26 cellular contexts compared by ENCODE assay signal in genomic region chr19:41244117-41244516, GRCh38. TPM values are rescaled to one million over a fixed set of nuclear protein-coding genes. Genes with fewer than 3 reads are reported as not detected.
DNase-seq lines count a peak whose midpoint lies in the region; ATAC-seq, FAIRE-seq and TF ChIP-seq lines count a peak whose summit lies in the region.
"Had no signal": no experiment of that assay in that cellular context is flagged by ENCODE, and none has a peak within 500 bp of the region (broad histone marks: within the 10 kb centered on the region; RNA-seq: fewer than 3 reads in every experiment).

No MANE protein-coding gene starts in this region.

- BruUV-seq in HepG2 (replicated peaks; lab: Mats Ljungman, UMichigan) (no TSS peak), IMR-90 (replicated peaks; lab: Mats Ljungman, UMichigan) (no TSS peak), K562 (replicated peaks; lab: Mats Ljungman, UMichigan) (no TSS peak)

- H4K8ac ChIP-seq in IMR-90 (ENCODE audit: low read depth in 2 of 2, low read length in 2 of 2), result no peak overlapping the region

- H2BK120ac ChIP-seq in IMR-90 (ENCODE audit: low read depth, low read length), result no peak overlapping the region

- DNase-seq in HepG2 (ENCODE audit: low spot score) (no peak), right lobe of liver (no peak), IMR-90 (no peak), K562 (ENCODE audit: extremely low read depth in 1 of 4, low spot score in 3 of 4) (no peak), NCI-H1092 treated with DMSO at 0.1 percent for 48 hours (lab: John Stamatoyannopoulos, UW) (no peak), HEK293T (ENCODE audit: extremely low spot score) (no peak)
- DNase-seq: ACHN; BE2C; C1 segment of cervical spinal cord; CD4-positive, alpha-beta memory T cell; CD4-positive, CD25-positive, alpha-beta regulatory T cell; CD8-positive, alpha-beta memory T cell; COR-L47; DMS 273 treated with DMSO at 0.1 percent for 48 hours; DMS153; DMS53; DMS79; DND-41; EL; GDM1 had no signal

- no peak overlapping the region for H3K14ac ChIP-seq in IMR-90 (replicated peaks; ENCODE audit: low read depth, low read length)

- no peak overlapping the region for H3K23ac ChIP-seq in IMR-90 (ENCODE audit: low read depth, low read length)

- in situ Hi-C loops in HepG2 (cut with HindIII; ENCODE audit: extremely low pct_ligation_motif_present, low pct_unique_long_range_greater_than_20kb), result no loop called here
- in situ Hi-C loops in IMR-90 (cut with MboI; ENCODE audit: low sequenced_read_pairs), result no loop called here
- in situ Hi-C loops in K562 (cut with MboI), result no loop called here

- H3K56ac ChIP-seq in IMR-90 (ENCODE audit: extremely low read depth, insufficient read depth, low read length), result no peak overlapping the region

- no peak overlapping the region for H2AK5ac ChIP-seq in IMR-90 (ENCODE audit: low read depth, low read length)

- H2BK20ac ChIP-seq in IMR-90 (ENCODE audit: low read depth, low read length), result no peak overlapping the region

- peaks cover 61 to 73% of the 10 kb centered on the region in 2 experiments for H3K79me1 ChIP-seq in IMR-90 (ENCODE audit: low read depth in 1 of 2, low read length in 2 of 2)

- no peak for TF ChIP-seq EP300 in HepG2 (IDR thresholded peaks at IDR 0.05; ENCODE audit: low read depth in 2 of 2, low read length in 2 of 2)
- TF ChIP-seq EP300 in HepG2 (CRISPR knock-in tag; IDR thresholded peaks at IDR 0.05; ENCODE audit: borderline replicate concordance), result no peak
- no peak for TF ChIP-seq EP300 in K562 (IDR thresholded peaks at IDR 0.05; ENCODE audit: low read length)

- H3K4me3 ChIP-seq in HepG2 (replicated peaks in 1 of 3; ENCODE audit: insufficient read depth in 1 of 3, low read depth in 2 of 3, low read length in 3 of 3), result no peak overlapping the region
- no peak overlapping the region for H3K4me3 ChIP-seq in right lobe of liver
- no peak overlapping the region for H3K4me3 ChIP-seq in IMR-90 (ENCODE audit: insufficient read depth, low read depth, low read length)
- H3K4me3 ChIP-seq in K562, result no peak overlapping the region
- H3K4me3 ChIP-seq: BLaER1, GM12878 had no signal

- dilution Hi-C loops in IMR-90 (cut with HindIII; ENCODE audit: low sequenced_read_pairs, unreplicated experiment), result no loop called here

- POLR2A ChIA-PET in HepG2 (lab: Yijun Ruan, JAX) (no interaction called here), IMR-90 (lab: Charles Lee; ENCODE audit: unreplicated experiment) (no interaction called here), K562 (lab: Yijun Ruan, JAX) (interaction anchor here (1.2 kb wide), 1 partner anchor 18 kb away, joined by 6 read pairs; no protein-coding TSS in a partner anchor), HEK293T (lab: Yijun Ruan, JAX) (no interaction called here)

- H3K18ac ChIP-seq in IMR-90 (ENCODE audit: low read depth, low read length), result no peak overlapping the region

- H3K4me2 ChIP-seq in HepG2 (ENCODE audit: low read depth, low read length) (no peak overlapping the region), IMR-90 (ENCODE audit: low read depth, low read length) (no peak overlapping the region), K562 (ENCODE audit: insufficient read depth, low read length) (no peak overlapping the region)
- H3K4me2 ChIP-seq: BLaER1 had no signal

- H3K4ac ChIP-seq in IMR-90 (ENCODE audit: low read depth, low read length), result no peak overlapping the region

- H4K91ac ChIP-seq in IMR-90 (ENCODE audit: insufficient read depth, low read depth, low read length), result no peak overlapping the region

- H3K27me3 ChIP-seq in HepG2 (ENCODE audit: control insufficient read depth in 1 of 2, insufficient read depth in 2 of 2, low read length in 2 of 2) (no peaks in the 10 kb centered on the region), right lobe of liver (no peaks in the 10 kb centered on the region), IMR-90 (ENCODE audit: control insufficient read depth, insufficient read depth, low read length) (no peaks in the 10 kb centered on the region), K562 (ENCODE audit: control insufficient read depth in 2 of 2, insufficient read depth in 2 of 2, low read length in 2 of 2) (peaks cover 5 to 19% of the 10 kb centered on the region in 2 experiments; a peak in 3 of 5 replicates)
- H3K27me3 ChIP-seq: BLaER1 had no signal

- no peak for TF ChIP-seq POLR2A in HepG2 (IDR thresholded peaks at IDR 0.05; ENCODE audit: insufficient read depth in 1 of 2, low read depth in 2 of 2, low read length in 2 of 2)
- no peak for TF ChIP-seq POLR2A in right lobe of liver (IDR thresholded peaks at IDR 0.05)
- no peak for TF ChIP-seq POLR2A in IMR-90 (IDR thresholded peaks at IDR 0.05; ENCODE audit: low read depth, low read length)
- TF ChIP-seq POLR2A in K562 (conservative IDR thresholded peaks at IDR 0.05), result no peak

- CTCF ChIA-PET in HepG2 (lab: Yijun Ruan, JAX; ENCODE audit: low intra/inter-chr PET ratio, low total read pairs) (no interaction called here), IMR-90 (lab: Yijun Ruan, JAX) (no interaction called here), K562 (lab: Yijun Ruan, JAX; ENCODE audit: low intra/inter-chr PET ratio) (no interaction called here), HEK293T (lab: Yijun Ruan, JAX) (no interaction called here)

- no peak overlapping the region for H2BK15ac ChIP-seq in IMR-90 (ENCODE audit: low read depth, low read length)

- FAIRE-seq in HepG2 (lab: Jason Lieb, UNC) (no peak), K562 (lab: Jason Lieb, UNC) (no peak)
- FAIRE-seq: GM12878, GM12892, GM18507 had no signal

- H4K20me1 ChIP-seq in HepG2 (ENCODE audit: insufficient read depth, low read length) (no peaks in the 10 kb centered on the region), IMR-90 (ENCODE audit: insufficient read depth, low read length) (peaks cover 40% of the 10 kb centered on the region), K562 (replicated peaks; ENCODE audit: control insufficient read depth, insufficient read depth, low read length) (no peaks in the 10 kb centered on the region)
- H4K20me1 ChIP-seq: BLaER1 had no signal

- intact Hi-C loops in HepG2 (cut with micrococcal nuclease; ENCODE audit: unreplicated experiment) (no loop called here), right lobe of liver (cut with DNase I) (no loop called here), IMR-90 (cut with micrococcal nuclease) (loop anchor here (1.0 kb wide), 1 partner anchor 40 kb away; no protein-coding TSS in a partner anchor), K562 (cut with micrococcal nuclease) (no loop called here)

- H4K5ac ChIP-seq in IMR-90 (ENCODE audit: low read depth, low read length), result no peak overlapping the region

- H3K9me3 ChIP-seq in HepG2 (ENCODE audit: low read length) (no peaks in the 10 kb centered on the region), right lobe of liver (no peaks in the 10 kb centered on the region), IMR-90 (ENCODE audit: control insufficient read depth, insufficient read depth, low read length) (no peaks in the 10 kb centered on the region), K562 (replicated peaks; ENCODE audit: control insufficient read depth, insufficient read depth, low read depth, low read length) (0 out of 2 replicates have a peak, but pooled peaks cover 3% of the 10 kb centered on the region)
- H3K9me3 ChIP-seq: BE2C, BLaER1 had no signal

- H2BK5ac ChIP-seq in IMR-90 (ENCODE audit: low read depth, low read length, poor library complexity, severe bottlenecking), result no peak overlapping the region

- H3K79me2 ChIP-seq in HepG2 (ENCODE audit: insufficient read depth, low read length) (no peaks in the 10 kb centered on the region), K562 (ENCODE audit: control insufficient read depth, insufficient read depth, low read length) (no peaks in the 10 kb centered on the region)

- 85% methylated on average over 4 of the region's 4 CpGs for WGBS in HepG2 (ENCODE audit: low lambda C conversion rate)
- 57% methylated on average over 3 of the region's 4 CpGs for WGBS in right lobe of liver (ENCODE audit: insufficient coverage, low coverage, low lambda C conversion rate, missing lambda C conversion rate)
- WGBS in IMR-90 (ENCODE audit: extremely low coverage in 2 of 2, insufficient read length in 1 of 2), 2 experiments, result 89% methylated on average over 2 of the region's 4 CpGs; no CpG with 5 or more reads in 1 of the 2 experiments
- WGBS in K562 (ENCODE audit: insufficient coverage, low coverage, missing lambda C conversion rate), result 33% methylated on average over 4 of the region's 4 CpGs

- no peak overlapping the region for H2AK9ac ChIP-seq in IMR-90 (replicated peaks; ENCODE audit: low read depth, low read length, poor library complexity)

- no peaks in the 10 kb centered on the region for H3K4me1 ChIP-seq in HepG2 (ENCODE audit: insufficient read depth, low read length)
- H3K4me1 ChIP-seq in right lobe of liver, result no peaks in the 10 kb centered on the region
- no peaks in the 10 kb centered on the region for H3K4me1 ChIP-seq in IMR-90 (ENCODE audit: control insufficient read depth, insufficient read depth, low read length)
- H3K4me1 ChIP-seq in K562 (replicated peaks in 1 of 2; ENCODE audit: control insufficient read depth in 2 of 2, insufficient read depth in 2 of 2, low read length in 2 of 2), result no peaks in the 10 kb centered on the region; a peak in 1 of 5 replicates
- H3K4me1 ChIP-seq: BE2C, BLaER1 had no signal

- no peak for TF ChIP-seq CTCF in HepG2 (CRISPR knock-in tag; IDR thresholded peaks at IDR 0.05)
- TF ChIP-seq CTCF in right lobe of liver (IDR thresholded peaks at IDR 0.05), result no peak
- no peak for TF ChIP-seq CTCF in IMR-90 (conservative IDR thresholded peaks at IDR 0.05; ENCODE audit: low read depth, low read length)
- TF ChIP-seq CTCF in K562 (IDR thresholded peaks at IDR 0.05 in 2 of 3, conservative IDR thresholded peaks at IDR 0.05 in 1 of 3; ENCODE audit: insufficient read depth in 2 of 3, low read depth in 1 of 3, low read length in 3 of 3), result no peak

- no peaks in the 10 kb centered on the region for H3K36me3 ChIP-seq in HepG2 (replicated peaks in 1 of 2; ENCODE audit: control insufficient read depth in 1 of 2, insufficient read depth in 2 of 2, low read length in 2 of 2)
- no peaks in the 10 kb centered on the region for H3K36me3 ChIP-seq in right lobe of liver
- H3K36me3 ChIP-seq in IMR-90 (ENCODE audit: control insufficient read depth, insufficient read depth, low read length), result peaks cover 84% of the 10 kb centered on the region
- H3K36me3 ChIP-seq in K562 (ENCODE audit: control insufficient read depth, insufficient read depth, low read length), result no peaks in the 10 kb centered on the region
- H3K36me3 ChIP-seq: BE2C, BLaER1 had no signal

- peaks cover 12% of the 10 kb centered on the region for H3K9me1 ChIP-seq in IMR-90 (ENCODE audit: insufficient read depth, low read length)
- peaks cover 2% of the 10 kb centered on the region for H3K9me1 ChIP-seq in K562 (ENCODE audit: control insufficient read depth, insufficient read depth, low read length)

- no peak for TF ChIP-seq RAD21 in HepG2 (CRISPR knock-in tag; IDR thresholded peaks at IDR 0.05)
- no peak for TF ChIP-seq RAD21 in IMR-90 (IDR thresholded peaks at IDR 0.05; ENCODE audit: low read length)
- TF ChIP-seq RAD21 in K562 (CRISPR knock-in tag; conservative IDR thresholded peaks at IDR 0.05 in 1 of 2, IDR thresholded peaks at IDR 0.05 in 1 of 2), result no peak

- ATAC-seq in HepG2, result no peak
- ATAC-seq in right lobe of liver, result no peak
- ATAC-seq in IMR-90 (ENCODE audit: low read depth), result no peak
- ATAC-seq in K562, result no peak
- ATAC-seq: GM12878 had no signal

- H2AFZ ChIP-seq in HepG2 (ENCODE audit: low read length) (no peak overlapping the region), IMR-90 (replicated peaks; ENCODE audit: low read length, poor library complexity) (no peak overlapping the region), K562 (ENCODE audit: low read depth, low read length) (no peak overlapping the region)

- H3K27ac ChIP-seq in HepG2 (ENCODE audit: extremely low read length, insufficient read depth, low read length), result no peak overlapping the region
- no peak overlapping the region for H3K27ac ChIP-seq in right lobe of liver
- H3K27ac ChIP-seq in IMR-90 (ENCODE audit: insufficient read depth, low read length), result no peak overlapping the region
- no peak overlapping the region for H3K27ac ChIP-seq in K562 (ENCODE audit: extremely low read depth, low read depth, low read length)
- H3K27ac ChIP-seq: 22Rv1, BLaER1 had no signal

- no peak overlapping the region for H3K9ac ChIP-seq in HepG2 (ENCODE audit: insufficient read depth, low read depth, low read length)
- H3K9ac ChIP-seq in IMR-90 (ENCODE audit: low read depth, low read length), result no peak overlapping the region
- H3K9ac ChIP-seq in K562 (ENCODE audit: insufficient read depth in 1 of 2, low read depth in 2 of 2, low read length in 2 of 2), result no peak overlapping the region
- H3K9ac ChIP-seq: BLaER1 had no signal

RNA-seq across cellular contexts. Expression of gene HNRNPUL1, which starts 20.1 kb away (rescaled TPM):
- total RNA-seq in HepG2 (2016; rRNA removed; fragmentation: Illumina TruSeq; extraction: Trizol) (81.7 and 88.8 TPM in 2 replicates), right lobe of liver (10 to 100 TPM; 53.5 to 70.0 (median 61.8) TPM), IMR-90 (2012; rRNA removed) (50.7 and 56.1 TPM in 2 replicates), K562 (2014; rRNA removed) (85.0 and 99.3 TPM in 2 replicates), K562 (2014; rRNA removed; fragmentation: Illumina TruSeq; extraction: Trizol) (69.9 and 78.2 TPM in 2 replicates), K562 (2015; rRNA removed; fragmentation: Illumina TruSeq; extraction: Trizol) (85.9 and 88.7 TPM in 2 replicates), K562 (2021) (196 and 211 TPM in 2 replicates)
- 30.9 and 33.3 TPM in 2 replicates for total RNA-seq in HepG2 (2016; cell fraction: cytosol; rRNA removed; fragmentation: Illumina TruSeq; extraction: Trizol; ENCODE audit: low read depth)
- total RNA-seq in HepG2 (2016; cell fraction: insoluble cytoplasmic fraction; rRNA removed; fragmentation: Illumina TruSeq; extraction: Trizol), result 77.3 and 84.2 TPM in 2 replicates
- 78.7 and 78.8 TPM in 2 replicates for total RNA-seq in HepG2 (2016; cell fraction: membrane; rRNA removed; fragmentation: Illumina TruSeq; extraction: Trizol)
- 62.2 and 71.6 TPM in 2 replicates for total RNA-seq in HepG2 (2016; cell fraction: nucleus; rRNA removed; fragmentation: Illumina TruSeq; extraction: Trizol)
- polyA plus RNA-seq in HepG2 (2011; rRNA removed) (29.7 and 30.9 TPM in 2 replicates), IMR-90 (2012; rRNA removed) (67.3 and 68.1 TPM in 2 replicates), K562 (2011; rRNA removed) (39.2 and 59.3 TPM in 2 replicates), K562 (2014; fragmentation: Illumina TruSeq; extraction: Trizol) (138 and 160 TPM in 2 replicates), K562 (2014; fragmentation: Nextera tagmentation; extraction: Ambion mirVana) (1 to 10 TPM; 7.3 to 9.4 TPM), K562 (2014; rRNA removed) (93.8 and 107 TPM in 2 replicates)
- 16.7 and 21.1 TPM in 2 replicates for polyA plus RNA-seq in HepG2 (2011; cell fraction: cytosol; rRNA removed)
- 36.0 and 41.1 TPM in 2 replicates for polyA plus RNA-seq in HepG2 (2011; cell fraction: nucleus; rRNA removed)
- polyA plus RNA-seq in HepG2 (2012), result 62.3 and 78.5 TPM in 2 replicates
- polyA plus RNA-seq in HepG2 (2016; cell fraction: cytosol; fragmentation: Illumina TruSeq; extraction: Trizol; ENCODE audit: low read depth), result 43.7 and 48.0 TPM in 2 replicates
- polyA plus RNA-seq in HepG2 (2016; cell fraction: insoluble cytoplasmic fraction; fragmentation: Illumina TruSeq; extraction: Trizol; ENCODE audit: low read depth), result 126 and 151 TPM in 2 replicates
- 99.0 and 109 TPM in 2 replicates for polyA plus RNA-seq in HepG2 (2016; cell fraction: membrane; fragmentation: Illumina TruSeq; extraction: Trizol; ENCODE audit: low read depth)
- polyA plus RNA-seq in HepG2 (2016; cell fraction: nucleus; fragmentation: Illumina TruSeq; extraction: Trizol; ENCODE audit: insufficient read depth, low read depth), result 102 and 113 TPM in 2 replicates
- 47.6 and 50.7 TPM in 2 replicates for polyA minus RNA-seq in HepG2 (2011; rRNA and poly(A)+ RNA removed; ENCODE audit: low replicate concordance)
- 23.6 and 33.9 TPM in 2 replicates for polyA minus RNA-seq in HepG2 (2011; cell fraction: cytosol; rRNA and poly(A)+ RNA removed)
- polyA minus RNA-seq in HepG2 (2011; cell fraction: nucleus; rRNA and poly(A)+ RNA removed), result 61.9 and 71.0 TPM in 2 replicates
- polyA plus RNA-seq in IMR-90 (2012; cell fraction: cytosol; rRNA removed), result 51.7 and 53.7 TPM in 2 replicates
- 65.4 and 102 TPM in 2 replicates for polyA plus RNA-seq in IMR-90 (2012; cell fraction: nucleus; rRNA removed; ENCODE audit: low replicate concordance)
- total RNA-seq in K562 (2011; cell fraction: chromatin; rRNA removed; ENCODE audit: low replicate concordance), result 232 and 237 TPM in 2 replicates
- total RNA-seq in K562 (2011; cell fraction: nucleolus; rRNA removed), result 95.1 and 105 TPM in 2 replicates
- 117 and 149 TPM in 2 replicates for total RNA-seq in K562 (2011; cell fraction: nucleoplasm; rRNA removed)
- 36.1 and 60.0 TPM in 2 replicates for polyA plus RNA-seq in K562 (2011; cell fraction: cytosol; rRNA removed)
- 43.7 and 55.9 TPM in 2 replicates for polyA plus RNA-seq in K562 (2011; cell fraction: nucleus; rRNA removed)
- 121 and 132 TPM in 2 replicates for polyA plus RNA-seq in K562 (2012)
- polyA minus RNA-seq in K562 (2011; rRNA and poly(A)+ RNA removed), result 53.3 and 64.4 TPM in 2 replicates
- polyA minus RNA-seq in K562 (2011; cell fraction: cytosol; rRNA and poly(A)+ RNA removed), result 50.4 and 56.1 TPM in 2 replicates
- 40.3 and 68.6 TPM in 2 replicates for polyA minus RNA-seq in K562 (2011; cell fraction: nucleus; rRNA and poly(A)+ RNA removed)

RNA-seq across cellular contexts. Expression of gene AXL, which starts 25.1 kb away (rescaled TPM):
- total RNA-seq in HepG2 (2016; rRNA removed; fragmentation: Illumina TruSeq; extraction: Trizol), result 0.31 and 0.71 TPM in 2 replicates
- 0.18 and 0.20 TPM in 2 replicates for total RNA-seq in HepG2 (2016; cell fraction: cytosol; rRNA removed; fragmentation: Illumina TruSeq; extraction: Trizol; ENCODE audit: low read depth)
- 0.54 and 0.67 TPM in 2 replicates for total RNA-seq in HepG2 (2016; cell fraction: insoluble cytoplasmic fraction; rRNA removed; fragmentation: Illumina TruSeq; extraction: Trizol)
- 0.59 and 0.79 TPM in 2 replicates for total RNA-seq in HepG2 (2016; cell fraction: membrane; rRNA removed; fragmentation: Illumina TruSeq; extraction: Trizol)
- total RNA-seq in HepG2 (2016; cell fraction: nucleus; rRNA removed; fragmentation: Illumina TruSeq; extraction: Trizol), result 1.1 and 1.8 TPM in 2 replicates
- 5.7 and 5.9 TPM in 2 replicates for polyA plus RNA-seq in HepG2 (2011; rRNA removed)
- 4.3 and 4.8 TPM in 2 replicates for polyA plus RNA-seq in HepG2 (2011; cell fraction: cytosol; rRNA removed)
- 5.2 and 8.0 TPM in 2 replicates for polyA plus RNA-seq in HepG2 (2011; cell fraction: nucleus; rRNA removed)
- 2.9 and 4.5 TPM in 2 replicates for polyA plus RNA-seq in HepG2 (2012)
- polyA plus RNA-seq in HepG2 (2016; cell fraction: cytosol; fragmentation: Illumina TruSeq; extraction: Trizol; ENCODE audit: low read depth), result 0.09 and 0.10 TPM in 2 replicates
- 0.39 and 0.46 TPM in 2 replicates for polyA plus RNA-seq in HepG2 (2016; cell fraction: insoluble cytoplasmic fraction; fragmentation: Illumina TruSeq; extraction: Trizol; ENCODE audit: low read depth)
- polyA plus RNA-seq in HepG2 (2016; cell fraction: membrane; fragmentation: Illumina TruSeq; extraction: Trizol; ENCODE audit: low read depth), result 0.32 and 0.35 TPM in 2 replicates
- 1.3 and 1.4 TPM in 2 replicates for polyA plus RNA-seq in HepG2 (2016; cell fraction: nucleus; fragmentation: Illumina TruSeq; extraction: Trizol; ENCODE audit: insufficient read depth, low read depth)
- polyA minus RNA-seq in HepG2 (2011; rRNA and poly(A)+ RNA removed; ENCODE audit: low replicate concordance), result 26.1 and 95.6 TPM in 2 replicates
- 11.6 and 12.8 TPM in 2 replicates for polyA minus RNA-seq in HepG2 (2011; cell fraction: cytosol; rRNA and poly(A)+ RNA removed)
- polyA minus RNA-seq in HepG2 (2011; cell fraction: nucleus; rRNA and poly(A)+ RNA removed), result 5.0 and 5.1 TPM in 2 replicates
- total RNA-seq in right lobe of liver, result 10 to 100 TPM in 3 of 6 experiments, 1 to 10 TPM in 3; 5.7 to 20.3 (median 10.2) TPM
- total RNA-seq in IMR-90 (2012; rRNA removed), result 444 and 466 TPM in 2 replicates
- polyA plus RNA-seq in IMR-90 (2012; rRNA removed), result 212 and 235 TPM in 2 replicates
- 163 and 168 TPM in 2 replicates for polyA plus RNA-seq in IMR-90 (2012; cell fraction: cytosol; rRNA removed)
- 125 and 184 TPM in 2 replicates for polyA plus RNA-seq in IMR-90 (2012; cell fraction: nucleus; rRNA removed; ENCODE audit: low replicate concordance)
- 5.6 and 26.9 TPM in 2 replicates for total RNA-seq in K562 (2011; cell fraction: chromatin; rRNA removed; ENCODE audit: low replicate concordance)
- 15.1 and 31.7 TPM in 2 replicates for total RNA-seq in K562 (2011; cell fraction: nucleolus; rRNA removed)
- 14.5 and 18.9 TPM in 2 replicates for total RNA-seq in K562 (2011; cell fraction: nucleoplasm; rRNA removed)
- 1.6 and 2.6 TPM in 2 replicates for total RNA-seq in K562 (2014; rRNA removed)
- total RNA-seq in K562 (2014; rRNA removed; fragmentation: Illumina TruSeq; extraction: Trizol), result 1.2 and 1.4 TPM in 2 replicates
- total RNA-seq in K562 (2015; rRNA removed; fragmentation: Illumina TruSeq; extraction: Trizol), result 0.79 and 0.80 TPM in 2 replicates
- total RNA-seq in K562 (2021), result 3.0 and 3.4 TPM in 2 replicates
- polyA plus RNA-seq in K562 (2011; rRNA removed), result 6.0 and 6.6 TPM in 2 replicates
- 5.2 and 17.6 TPM in 2 replicates for polyA plus RNA-seq in K562 (2011; cell fraction: cytosol; rRNA removed)
- polyA plus RNA-seq in K562 (2011; cell fraction: nucleus; rRNA removed), result 3.2 and 12.0 TPM in 2 replicates
- 1.4 and 3.0 TPM in 2 replicates for polyA plus RNA-seq in K562 (2012)
- 1.6 and 2.0 TPM in 2 replicates for polyA plus RNA-seq in K562 (2014; fragmentation: Illumina TruSeq; extraction: Trizol)
- polyA plus RNA-seq in K562 (2014; fragmentation: Nextera tagmentation; extraction: Ambion mirVana), result 1 to 10 TPM; 1.9 to 2.0 TPM
- 1.1 and 1.2 TPM in 2 replicates for polyA plus RNA-seq in K562 (2014; rRNA removed)
- 20.1 and 36.0 TPM in 2 replicates for polyA minus RNA-seq in K562 (2011; rRNA and poly(A)+ RNA removed)
- polyA minus RNA-seq in K562 (2011; cell fraction: cytosol; rRNA and poly(A)+ RNA removed), result 21.2 and 32.5 TPM in 2 replicates
- polyA minus RNA-seq in K562 (2011; cell fraction: nucleus; rRNA and poly(A)+ RNA removed), result 4.9 and 8.2 TPM in 2 replicates
- total RNA-seq: CD4-positive, CD25-positive, alpha-beta regulatory T cell had no signal

RNA-seq across cellular contexts. Expression of gene CYP2S1, which starts 51.1 kb away (rescaled TPM):
- total RNA-seq in HepG2 (2016; rRNA removed; fragmentation: Illumina TruSeq; extraction: Trizol), result 0.09 TPM in 1 of 2 replicates, not detected in the other
- not detected in 2 replicates for total RNA-seq in HepG2 (2016; cell fraction: cytosol; rRNA removed; fragmentation: Illumina TruSeq; extraction: Trizol; ENCODE audit: low read depth)
- total RNA-seq in HepG2 (2016; cell fraction: insoluble cytoplasmic fraction; rRNA removed; fragmentation: Illumina TruSeq; extraction: Trizol), result 0.07 and 0.26 TPM in 2 replicates
- 0.07 and 0.15 TPM in 2 replicates for total RNA-seq in HepG2 (2016; cell fraction: membrane; rRNA removed; fragmentation: Illumina TruSeq; extraction: Trizol)
- total RNA-seq in HepG2 (2016; cell fraction: nucleus; rRNA removed; fragmentation: Illumina TruSeq; extraction: Trizol), result 0.28 TPM in 1 of 2 replicates, not detected in the other
- polyA plus RNA-seq in HepG2 (2011; rRNA removed), result 1.8 and 2.1 TPM in 2 replicates
- polyA plus RNA-seq in HepG2 (2011; cell fraction: cytosol; rRNA removed), result 0.87 and 1.2 TPM in 2 replicates
- polyA plus RNA-seq in HepG2 (2011; cell fraction: nucleus; rRNA removed), result 4.2 and 4.4 TPM in 2 replicates
- 4.6 and 5.8 TPM in 2 replicates for polyA plus RNA-seq in HepG2 (2012)
- polyA plus RNA-seq in HepG2 (2016; cell fraction: cytosol; fragmentation: Illumina TruSeq; extraction: Trizol; ENCODE audit: low read depth), result 0.11 and 0.12 TPM in 2 replicates
- polyA plus RNA-seq in HepG2 (2016; cell fraction: insoluble cytoplasmic fraction; fragmentation: Illumina TruSeq; extraction: Trizol; ENCODE audit: low read depth), result 0.19 and 0.38 TPM in 2 replicates
- polyA plus RNA-seq in HepG2 (2016; cell fraction: membrane; fragmentation: Illumina TruSeq; extraction: Trizol; ENCODE audit: low read depth), result 0.11 and 0.19 TPM in 2 replicates
- polyA plus RNA-seq in HepG2 (2016; cell fraction: nucleus; fragmentation: Illumina TruSeq; extraction: Trizol; ENCODE audit: insufficient read depth, low read depth), result 0.79 and 0.81 TPM in 2 replicates
- polyA minus RNA-seq in HepG2 (2011; rRNA and poly(A)+ RNA removed; ENCODE audit: low replicate concordance), result 1.1 and 2.5 TPM in 2 replicates
- polyA minus RNA-seq in HepG2 (2011; cell fraction: cytosol; rRNA and poly(A)+ RNA removed), result 2.8 and 4.8 TPM in 2 replicates
- 1.1 and 1.3 TPM in 2 replicates for polyA minus RNA-seq in HepG2 (2011; cell fraction: nucleus; rRNA and poly(A)+ RNA removed)
- 1 to 10 TPM in 3 of 6 experiments, under 1 TPM in 3; 0.54 to 1.9 (median 0.99) TPM for total RNA-seq in right lobe of liver
- total RNA-seq in IMR-90 (2012; rRNA removed), result 0.54 and 0.83 TPM in 2 replicates
- 0.98 and 2.1 TPM in 2 replicates for polyA plus RNA-seq in IMR-90 (2012; rRNA removed)
- polyA plus RNA-seq in IMR-90 (2012; cell fraction: cytosol; rRNA removed), result 0.75 and 1.4 TPM in 2 replicates
- polyA plus RNA-seq in IMR-90 (2012; cell fraction: nucleus; rRNA removed; ENCODE audit: low replicate concordance), result 0.77 and 1.2 TPM in 2 replicates
- 0.90 and 1.3 TPM in 2 replicates for total RNA-seq in K562 (2011; cell fraction: chromatin; rRNA removed; ENCODE audit: low replicate concordance)
- total RNA-seq in K562 (2011; cell fraction: nucleolus; rRNA removed), result 2.0 TPM in 2 replicates
- 1.0 and 1.5 TPM in 2 replicates for total RNA-seq in K562 (2011; cell fraction: nucleoplasm; rRNA removed)
- total RNA-seq in K562 (2014; rRNA removed), result 0.41 and 2.7 TPM in 2 replicates
- total RNA-seq in K562 (2014; rRNA removed; fragmentation: Illumina TruSeq; extraction: Trizol), result 0.13 and 0.18 TPM in 2 replicates
- 0.07 and 0.15 TPM in 2 replicates for total RNA-seq in K562 (2015; rRNA removed; fragmentation: Illumina TruSeq; extraction: Trizol)
- 1.9 and 2.6 TPM in 2 replicates for total RNA-seq in K562 (2021)
- 0.46 and 0.60 TPM in 2 replicates for polyA plus RNA-seq in K562 (2011; rRNA removed)
- polyA plus RNA-seq in K562 (2011; cell fraction: cytosol; rRNA removed), result 0.37 and 0.95 TPM in 2 replicates
- polyA plus RNA-seq in K562 (2011; cell fraction: nucleus; rRNA removed), result 0.97 and 4.3 TPM in 2 replicates
- 1.1 and 2.8 TPM in 2 replicates for polyA plus RNA-seq in K562 (2012)
- polyA plus RNA-seq in K562 (2014; fragmentation: Illumina TruSeq; extraction: Trizol), result 0.71 and 0.79 TPM in 2 replicates
- under 1 TPM; 0.13 to 0.20 TPM for polyA plus RNA-seq in K562 (2014; fragmentation: Nextera tagmentation; extraction: Ambion mirVana)
- 0.48 and 0.77 TPM in 2 replicates for polyA plus RNA-seq in K562 (2014; rRNA removed)
- polyA minus RNA-seq in K562 (2011; rRNA and poly(A)+ RNA removed), result 0.33 and 0.42 TPM in 2 replicates
- polyA minus RNA-seq in K562 (2011; cell fraction: cytosol; rRNA and poly(A)+ RNA removed), result 0.76 and 1.5 TPM in 2 replicates
- polyA minus RNA-seq in K562 (2011; cell fraction: nucleus; rRNA and poly(A)+ RNA removed), result 0.22 and 0.27 TPM in 2 replicates
- total RNA-seq: CD4-positive, CD25-positive, alpha-beta regulatory T cell; CD8-positive, alpha-beta memory T cell; G401 had no signal
- polyA plus RNA-seq: CD4-positive, alpha-beta memory T cell; CD8-positive, alpha-beta memory T cell had no signal

Comparison
In these comparisons a context has a peak if more than half of its experiments do, and no peak if none do; other contexts are left out.
1. RNA of gene AXL, which starts 25.1 kb away (total RNA-seq): 444 to 466 TPM in IMR-90; 5.7 to 20.3 TPM in right lobe of liver, 0.79 to 31.7 TPM in K562 and 0.18 to 1.8 TPM in HepG2; every median in the first group is over 10 times any median in the second.